Comparison of ENCODE assay signal across 20 cellular contexts in the genomic region with DNA sequence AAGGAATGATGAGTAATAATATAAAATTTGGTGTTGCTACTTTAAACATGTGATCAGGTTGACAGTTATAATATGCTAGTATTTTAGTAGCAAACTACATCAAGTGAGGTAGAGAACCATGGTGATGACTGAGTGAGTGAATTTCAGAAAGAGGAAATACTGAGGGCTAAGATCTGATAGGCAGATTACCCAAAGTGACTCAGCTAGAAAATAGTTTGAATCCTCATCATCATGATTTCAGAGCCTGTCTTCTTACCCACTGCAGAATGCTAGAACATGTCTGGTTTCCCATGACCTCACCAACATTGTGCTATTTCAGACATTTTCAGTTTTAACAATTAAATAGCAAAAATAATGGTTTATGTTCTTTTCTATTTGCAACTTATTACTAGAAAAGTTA.
DNase-seq lines count a peak whose midpoint lies in the region; FAIRE-seq and TF ChIP-seq lines count a peak whose summit lies in the region.
"Had no signal": no experiment of that assay in that cellular context is flagged by ENCODE, and none has a peak within 500 bp of the region (broad histone marks: within the 10 kb centered on the region; RNA-seq: fewer than 3 reads in every experiment).

No MANE protein-coding gene starts in this region.

- H2AFZ ChIP-seq in GM23248 (no peak overlapping the region), keratinocyte (ENCODE audit: control insufficient read depth, low read length) (peak overlapping the region; percentile 83)

- in situ Hi-C loops in GM23248 (cut with MboI) (no loop called here), GM13977 (cut with MboI; ENCODE audit: low pct_unique_long_range_greater_than_20kb, low sequenced_read_pairs, unreplicated experiment) (no loop called here)

- H3K9me1 ChIP-seq in keratinocyte (ENCODE audit: control insufficient read depth, extremely low read depth, insufficient read depth, low read length): no peaks in the 10 kb centered on the region

- TF ChIP-seq EP300 in ovary (IDR thresholded peaks at IDR 0.05): no peak

- dilution Hi-C loops in keratinocyte (cut with MboI; ENCODE audit: extremely low pct_ligation_motif_present, low sequenced_read_pairs): no loop called here

- FAIRE-seq in keratinocyte (lab: Jason Lieb, UNC): peak; percentile 76
- FAIRE-seq: GM18507 had no signal

- no peaks in the 10 kb centered on the region for H3K79me2 ChIP-seq in GM23248 (ENCODE audit: insufficient read depth)
- no peaks in the 10 kb centered on the region for H3K79me2 ChIP-seq in keratinocyte (ENCODE audit: control insufficient read depth, insufficient read depth, low read length)

- H4K20me1 ChIP-seq in GM23248 (ENCODE audit: insufficient read depth) (no peaks in the 10 kb centered on the region), keratinocyte (ENCODE audit: control insufficient read depth, extremely low read depth, insufficient read depth, low read length) (no peaks in the 10 kb centered on the region)

- no peak overlapping the region for H3K4me2 ChIP-seq in GM23248 (ENCODE audit: unreplicated experiment)
- H3K4me2 ChIP-seq in keratinocyte (ENCODE audit: control insufficient read depth, extremely low read depth, insufficient read depth, low read depth, low read length): no peak overlapping the region

- no peaks in the 10 kb centered on the region for H3K27me3 ChIP-seq in GM23248 (replicated peaks; ENCODE audit: insufficient read depth)
- no peaks in the 10 kb centered on the region for H3K27me3 ChIP-seq in adipocyte (replicated peaks; ENCODE audit: control insufficient read depth, insufficient read depth, low read length)
- no peaks in the 10 kb centered on the region for H3K27me3 ChIP-seq in keratinocyte (ENCODE audit: control insufficient read depth, extremely low read depth, insufficient read depth, low read length)
- no peaks in the 10 kb centered on the region for H3K27me3 ChIP-seq in ovary
- H3K27me3 ChIP-seq: heart left ventricle, sigmoid colon, upper lobe of left lung had no signal

- peak; percentile 1 for DNase-seq in GM23248
- peak; percentile 24 for DNase-seq in NB4 (ENCODE audit: low read depth)
- peak; percentile 8 for DNase-seq in adipocyte (ENCODE audit: low read depth)
- DNase-seq in keratinocyte (ENCODE audit: low read depth, low spot score): no peak
- no peak for DNase-seq in GM13977 (ENCODE audit: low spot score)
- no peak for DNase-seq in HCEC 1CT
- no peak for DNase-seq in cortex of kidney (lab: John Stamatoyannopoulos, UW)
- DNase-seq in ovary: no peak
- DNase-seq: activated CD4-positive, alpha-beta memory T cell treated with anti-CD3 and anti-CD28 coated beads, Interleukin-2, amount 10 ng/mL, durations not matched to agents 7 days and 5 days; activated effector memory CD4-positive, alpha-beta T cell treated with anti-CD3 and anti-CD28 coated beads, Interleukin-2, amount 50 U/mL, for 16 hours; activated T-cell treated with anti-CD3 and anti-CD28 coated beads for 4 hours; H9; heart left ventricle; KG1; NCI-H1092; NCI-H187 treated with DMSO at 0.1 percent for 48 hours; sigmoid colon; upper lobe of left lung had no signal

- intact Hi-C loops in ovary (cut with DNase I): no loop called here

- no peaks in the 10 kb centered on the region for H3F3A ChIP-seq in GM23248 (ENCODE audit: insufficient read depth)

- H3K4me1 ChIP-seq in GM23248 (ENCODE audit: insufficient read depth) (no peaks in the 10 kb centered on the region), adipocyte (ENCODE audit: control insufficient read depth, insufficient read depth, low read length) (no peaks in the 10 kb centered on the region), keratinocyte (ENCODE audit: control insufficient read depth, extremely low read depth, insufficient read depth, low read length) (peaks cover 23% of the 10 kb centered on the region), ovary (ENCODE audit: insufficient read depth) (no peaks in the 10 kb centered on the region)
- H3K4me1 ChIP-seq: heart left ventricle, sigmoid colon, upper lobe of left lung had no signal

- H3K9me2 ChIP-seq in GM23248 (ENCODE audit: insufficient read depth): no peaks in the 10 kb centered on the region

- H3K27ac ChIP-seq in GM23248 (no peak overlapping the region), keratinocyte (ENCODE audit: control insufficient read depth, insufficient read depth, low read length) (no peak overlapping the region), ovary (no peak overlapping the region)
- H3K27ac ChIP-seq: heart left ventricle, sigmoid colon, SK-N-MC, upper lobe of left lung had no signal

- no peak for TF ChIP-seq POLR2A in NB4 (IDR thresholded peaks at IDR 0.05; ENCODE audit: extremely low read depth, insufficient read length)
- no peak for TF ChIP-seq POLR2A in ovary (IDR thresholded peaks at IDR 0.05)

- H3K9me3 ChIP-seq in GM23248 (ENCODE audit: low read depth) (no peaks in the 10 kb centered on the region), adipocyte (ENCODE audit: control insufficient read depth, low read length) (peaks cover 7% of the 10 kb centered on the region), keratinocyte (ENCODE audit: control insufficient read depth, low read depth, low read length) (no peaks in the 10 kb centered on the region), ovary (no peaks in the 10 kb centered on the region)
- H3K9me3 ChIP-seq: sigmoid colon, upper lobe of left lung had no signal

- no peaks in the 10 kb centered on the region for H3K36me3 ChIP-seq in GM23248 (ENCODE audit: low read depth)
- H3K36me3 ChIP-seq in adipocyte (ENCODE audit: control insufficient read depth, insufficient read depth, low read length, severe bottlenecking): no peaks in the 10 kb centered on the region
- no peaks in the 10 kb centered on the region for H3K36me3 ChIP-seq in keratinocyte (ENCODE audit: control insufficient read depth in 2 of 2, extremely low read depth in 1 of 2, insufficient read depth in 2 of 2, low read length in 2 of 2)
- no peaks in the 10 kb centered on the region for H3K36me3 ChIP-seq in ovary
- H3K36me3 ChIP-seq: heart left ventricle, sigmoid colon, upper lobe of left lung had no signal

- H3K9ac ChIP-seq in GM23248 (no peak overlapping the region), adipocyte (ENCODE audit: low read length) (no peak overlapping the region), keratinocyte (ENCODE audit: control insufficient read depth, extremely low read depth, insufficient read depth, low read length) (no peak overlapping the region)

- no peak for TF ChIP-seq CTCF in NB4 (IDR thresholded peaks at IDR 0.05; ENCODE audit: low read depth, low read length)
- TF ChIP-seq CTCF in keratinocyte (optimal IDR thresholded peaks at IDR 0.05 in 1 of 3, IDR thresholded peaks at IDR 0.05 in 1 of 3, conservative IDR thresholded peaks at IDR 0.05 in 1 of 3; ENCODE audit: extremely low read depth in 1 of 3, insufficient read depth in 2 of 3, low read length in 3 of 3): no peak
- no peak for TF ChIP-seq CTCF in GM13977 (IDR thresholded peaks at IDR 0.05; ENCODE audit: extremely low read depth, insufficient read depth, missing control alignments)
- TF ChIP-seq CTCF in ovary (IDR thresholded peaks at IDR 0.05): no peak

- H3K4me3 ChIP-seq in GM23248: no peak overlapping the region
- H3K4me3 ChIP-seq in NB4 (ENCODE audit: low read depth, low read length): no peak overlapping the region
- H3K4me3 ChIP-seq in adipocyte (ENCODE audit: low read length): no peak overlapping the region
- no peak overlapping the region for H3K4me3 ChIP-seq in keratinocyte (ENCODE audit: control insufficient read depth in 2 of 3, extremely low read depth in 1 of 3, insufficient read depth in 2 of 3, low read depth in 1 of 3, low read length in 3 of 3)
- no peak overlapping the region for H3K4me3 ChIP-seq in ovary
- H3K4me3 ChIP-seq: heart left ventricle, sigmoid colon, SK-N-MC, upper lobe of left lung had no signal

Comparison
In these comparisons a context has a peak if more than half of its experiments do, and no peak if none do; other contexts are left out.
1. DNase-seq: peak in GM23248 (single experiment), NB4 (single experiment) and adipocyte (single experiment); none in keratinocyte (single experiment), GM13977 (single experiment), HCEC 1CT (single experiment), cortex of kidney (single experiment) and ovary (0 of 5).